Comparison of ENCODE assay signal across 1 cellular context in the genomic region with DNA sequence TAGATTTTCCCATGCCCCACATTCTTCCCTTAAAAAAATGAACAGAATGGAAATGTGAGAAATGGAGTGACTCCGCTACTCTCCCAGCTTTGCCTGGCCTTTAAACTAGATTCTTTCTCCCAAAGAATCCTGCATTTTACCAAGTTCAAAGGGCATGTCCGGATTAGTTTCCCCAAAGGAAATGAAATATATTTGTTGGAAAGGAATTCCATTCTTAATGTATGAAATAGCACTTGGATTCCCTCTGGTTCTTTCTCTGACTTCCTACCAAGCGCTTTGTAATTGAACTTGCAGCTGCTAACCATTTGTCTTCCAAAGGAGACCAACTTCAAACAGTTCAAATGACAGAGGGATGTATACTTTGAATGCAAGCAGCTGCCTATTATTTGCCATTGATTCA.
TF ChIP-seq lines count a peak whose summit lies in the region.

No MANE protein-coding gene starts in this region.

TF ChIP-seq in WTC11, 78 proteins besides CTCF, POLR2A, EP300 and RAD21 (continued from another document):
- TF ChIP-seq FOXP4 (CRISPR knock-in tag; IDR thresholded peaks at IDR 0.05): no peak
- TF ChIP-seq ATF1 (CRISPR knock-in tag; IDR thresholded peaks at IDR 0.05): no peak
- TF ChIP-seq, protein P1, sequence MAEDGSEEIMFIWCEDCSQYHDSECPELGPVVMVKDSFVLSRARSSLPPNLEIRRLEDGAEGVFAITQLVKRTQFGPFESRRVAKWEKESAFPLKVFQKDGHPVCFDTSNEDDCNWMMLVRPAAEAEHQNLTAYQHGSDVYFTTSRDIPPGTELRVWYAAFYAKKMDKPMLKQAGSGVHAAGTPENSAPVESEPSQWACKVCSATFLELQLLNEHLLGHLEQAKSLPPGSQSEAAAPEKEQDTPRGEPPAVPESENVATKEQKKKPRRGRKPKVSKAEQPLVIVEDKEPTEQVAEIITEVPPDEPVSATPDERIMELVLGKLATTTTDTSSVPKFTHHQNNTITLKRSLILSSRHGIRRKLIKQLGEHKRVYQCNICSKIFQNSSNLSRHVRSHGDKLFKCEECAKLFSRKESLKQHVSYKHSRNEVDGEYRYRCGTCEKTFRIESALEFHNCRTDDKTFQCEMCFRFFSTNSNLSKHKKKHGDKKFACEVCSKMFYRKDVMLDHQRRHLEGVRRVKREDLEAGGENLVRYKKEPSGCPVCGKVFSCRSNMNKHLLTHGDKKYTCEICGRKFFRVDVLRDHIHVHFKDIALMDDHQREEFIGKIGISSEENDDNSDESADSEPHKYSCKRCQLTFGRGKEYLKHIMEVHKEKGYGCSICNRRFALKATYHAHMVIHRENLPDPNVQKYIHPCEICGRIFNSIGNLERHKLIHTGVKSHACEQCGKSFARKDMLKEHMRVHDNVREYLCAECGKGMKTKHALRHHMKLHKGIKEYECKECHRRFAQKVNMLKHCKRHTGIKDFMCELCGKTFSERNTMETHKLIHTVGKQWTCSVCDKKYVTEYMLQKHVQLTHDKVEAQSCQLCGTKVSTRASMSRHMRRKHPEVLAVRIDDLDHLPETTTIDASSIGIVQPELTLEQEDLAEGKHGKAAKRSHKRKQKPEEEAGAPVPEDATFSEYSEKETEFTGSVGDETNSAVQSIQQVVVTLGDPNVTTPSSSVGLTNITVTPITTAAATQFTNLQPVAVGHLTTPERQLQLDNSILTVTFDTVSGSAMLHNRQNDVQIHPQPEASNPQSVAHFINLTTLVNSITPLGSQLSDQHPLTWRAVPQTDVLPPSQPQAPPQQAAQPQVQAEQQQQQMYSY (CRISPR knock-in tag; IDR thresholded peaks at IDR 0.05): no peak
- TF ChIP-seq FOXP1 (CRISPR knock-in tag; IDR thresholded peaks at IDR 0.05; ENCODE audit: borderline replicate concordance): no peak
- TF ChIP-seq TEAD1 (CRISPR knock-in tag; IDR thresholded peaks at IDR 0.05): no peak
- no peak for TF ChIP-seq ZBTB21 (CRISPR knock-in tag; IDR thresholded peaks at IDR 0.05; ENCODE audit: borderline replicate concordance)
- TF ChIP-seq JUN (CRISPR knock-in tag; IDR thresholded peaks at IDR 0.05): no peak
